Comparison of ENCODE assay signal across 23 cellular contexts in genomic region chr5:82599692-82600091, GRCh38.
"Had no signal": no experiment of that assay in that cellular context is flagged by ENCODE, and none has a peak within 500 bp of the region (broad histone marks: within the 10 kb centered on the region; RNA-seq: fewer than 3 reads in every experiment).

No MANE protein-coding gene starts in this region.

- H3K27ac Mint-ChIP-seq: effector memory CD8-positive, alpha-beta T cell; memory B cell; natural killer cell treated with Interleukin-12 subunit alpha and Interleukin-12 subunit beta and Interleukin-15 and Interleukin-18, amount 100 ng/mL, for 72 hours; neural progenitor cell; progenitor cell of endocrine pancreas had no signal

- H3K27me3 Mint-ChIP-seq: effector memory CD8-positive, alpha-beta T cell; progenitor cell of endocrine pancreas had no signal

- H3K4me3 Mint-ChIP-seq: effector memory CD8-positive, alpha-beta T cell; memory B cell; natural killer cell treated with Interleukin-12 subunit alpha and Interleukin-12 subunit beta and Interleukin-15 and Interleukin-18, amount 100 ng/mL, for 72 hours; neural progenitor cell had no signal

- H3K9me3 Mint-ChIP-seq: effector memory CD8-positive, alpha-beta T cell; memory B cell; natural killer cell treated with Interleukin-12 subunit alpha and Interleukin-12 subunit beta and Interleukin-15 and Interleukin-18, amount 100 ng/mL, for 72 hours; neural progenitor cell had no signal

- H3K36me3 ChIP-seq: heart right ventricle, neural progenitor cell, right lobe of liver, stomach, thyroid gland, vagina had no signal

- FAIRE-seq: kidney had no signal

- H3K36me3 Mint-ChIP-seq: memory B cell; natural killer cell treated with Interleukin-12 subunit alpha and Interleukin-12 subunit beta and Interleukin-15 and Interleukin-18, amount 100 ng/mL, for 72 hours; neural progenitor cell had no signal

- ATAC-seq: effector memory CD8-positive, alpha-beta T cell; heart right ventricle; natural killer cell treated with Interleukin-12 subunit alpha and Interleukin-12 subunit beta and Interleukin-15 and Interleukin-18, amount 100 ng/mL, for 72 hours had no signal

- H3K79me2 ChIP-seq: parathyroid adenoma had no signal

- H3K4me2 ChIP-seq: neural progenitor cell, smooth muscle cell had no signal

- H3K9ac ChIP-seq: neural progenitor cell, parathyroid adenoma had no signal

- H3K4me1 ChIP-seq: heart right ventricle, neural progenitor cell, parathyroid adenoma, right lobe of liver, stomach, thyroid gland, vagina had no signal

- H3K4me1 Mint-ChIP-seq: memory B cell, neural progenitor cell had no signal

- H3K27ac ChIP-seq: coronary artery, heart right ventricle, neural progenitor cell, parathyroid adenoma, right lobe of liver, stomach, thyroid gland, vagina had no signal

- H2AFZ ChIP-seq: neural progenitor cell, parathyroid adenoma had no signal

- H3K27me3 ChIP-seq: heart right ventricle, neural progenitor cell, right lobe of liver, stomach, thyroid gland, vagina had no signal

- DNase-seq: effector memory CD8-positive, alpha-beta T cell; foreskin melanocyte; glutamatergic neuron; heart right ventricle; hypothalamus; kidney; right lobe of liver; stimulated activated CD4-positive, alpha-beta T cell treated with anti-CD3 and anti-CD28 coated beads, Interleukin-12 subunit alpha, Interleukin-12 subunit beta, amount 100 ng/mL, for 4 hours; stimulated activated CD4-positive, alpha-beta T cell treated with anti-CD3 and anti-CD28 coated beads, Interleukin-1b, Interleukin-23, amount 100 ng/mL, for 48 hours; stimulated activated CD4-positive, alpha-beta T cell treated with anti-CD3 and anti-CD28 coated beads, Interleukin-4, amount 100 ng/mL, for 1 hour; stimulated activated CD8-positive, alpha-beta memory T cell treated with anti-CD3 and anti-CD28 coated beads, Interleukin-4, amount 100 ng/mL, for 48 hours; stimulated activated naive CD4-positive, alpha-beta T cell treated with Interleukin-2 at 50 U/mL for 16 hours; stomach; thyroid gland had no signal

- H3K9me3 ChIP-seq: heart right ventricle, right lobe of liver, stomach, thyroid gland, vagina had no signal

- H3K4me3 ChIP-seq: coronary artery, heart right ventricle, lung, neural progenitor cell, right lobe of liver, smooth muscle cell, stomach, thyroid gland, vagina had no signal
